14 cellular contexts compared by ENCODE assay signal in the genomic region with DNA sequence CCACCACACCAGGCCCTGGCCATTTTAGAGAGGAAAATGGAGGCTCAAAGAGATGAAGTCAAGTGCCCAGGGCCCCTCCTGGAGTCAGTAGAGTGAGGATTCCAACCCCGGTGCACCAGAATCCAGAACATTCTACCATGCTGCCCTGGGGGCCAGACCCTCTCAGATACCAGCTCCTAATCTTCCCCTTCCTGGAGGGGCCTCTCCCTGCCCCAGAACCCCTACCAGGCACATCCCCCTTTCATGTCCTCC. TPM values are rescaled to one million over a fixed set of nuclear protein-coding genes. Genes with fewer than 3 reads are reported as not detected.
DNase-seq lines count a peak whose midpoint lies in the region; ATAC-seq, FAIRE-seq and TF ChIP-seq lines count a peak whose summit lies in the region.
"Had no signal": no experiment of that assay in that cellular context is flagged by ENCODE, and none has a peak within 500 bp of the region (broad histone marks: within the 10 kb centered on the region; RNA-seq: fewer than 3 reads in every experiment).

No MANE protein-coding gene starts in this region.

- peaks cover 43 to 67% (median 53%) of the 10 kb centered on the region in 3 donors for H3K4me1 Mint-ChIP-seq in naive B cell

- H3K9me3 Mint-ChIP-seq in naive B cell: no peaks in the 10 kb centered on the region

- 91% methylated on average over 1 of the region's 1 CpG for WGBS in right cardiac atrium

- H3K27ac ChIP-seq in cardiac muscle cell (peak overlapping the region; percentile 4), right cardiac atrium (ENCODE audit: low read length) (no peak overlapping the region), breast epithelium (peak overlapping the region; percentile 82 to 84), upper lobe of right lung (peak overlapping the region; percentile 58)

- intact Hi-C loops in right cardiac atrium (cut with DNase I) (no loop called here), breast epithelium (cut with DNase I; ENCODE audit: low total_unique reads) (no loop called here), upper lobe of right lung (cut with DNase I) (no loop called here)

- peak overlapping the region in 4 of 6 donors; percentile 11 to 97 (median 61) for H3K27ac Mint-ChIP-seq in naive B cell

- TF ChIP-seq CTCF in cardiac muscle cell (IDR thresholded peaks at IDR 0.05; ENCODE audit: low read depth, low read length) (no peak), breast epithelium (IDR thresholded peaks at IDR 0.05) (no peak), upper lobe of right lung (IDR thresholded peaks at IDR 0.05) (no peak)

- H3K9me3 ChIP-seq in cardiac muscle cell (ENCODE audit: low read depth): no peaks in the 10 kb centered on the region
- H3K9me3 ChIP-seq in right cardiac atrium (ENCODE audit: control insufficient read depth, low read length): no peaks in the 10 kb centered on the region
- no peaks in the 10 kb centered on the region for H3K9me3 ChIP-seq in breast epithelium
- H3K9me3 ChIP-seq in upper lobe of right lung: no peaks in the 10 kb centered on the region

- H3K36me3 Mint-ChIP-seq in naive B cell: peaks cover 0 to 6% of the 10 kb centered on the region in 2 donors

- TF ChIP-seq POLR2A in breast epithelium (IDR thresholded peaks at IDR 0.05): no peak

- H3K27me3 ChIP-seq in cardiac muscle cell: no peaks in the 10 kb centered on the region
- H3K27me3 ChIP-seq in right cardiac atrium (ENCODE audit: control insufficient read depth, insufficient read depth): no peaks in the 10 kb centered on the region
- no peaks in the 10 kb centered on the region for H3K27me3 ChIP-seq in breast epithelium
- H3K27me3 ChIP-seq in upper lobe of right lung: no peaks in the 10 kb centered on the region

- no peaks in the 10 kb centered on the region for H3K4me1 ChIP-seq in cardiac muscle cell (ENCODE audit: low read depth)
- no peaks in the 10 kb centered on the region for H3K4me1 ChIP-seq in right cardiac atrium (ENCODE audit: control insufficient read depth, insufficient read depth, low read length)
- H3K4me1 ChIP-seq in breast epithelium: peaks cover 0 to 2% of the 10 kb centered on the region in 2 donors
- H3K4me1 ChIP-seq in upper lobe of right lung: peaks cover 33% of the 10 kb centered on the region

- FAIRE-seq in GM19239 (lab: Jason Lieb, UNC): no peak
- FAIRE-seq: bronchial epithelial cell, H54 had no signal

- H3K36me3 ChIP-seq in cardiac muscle cell: peaks cover 7% of the 10 kb centered on the region
- H3K36me3 ChIP-seq in breast epithelium: no peaks in the 10 kb centered on the region
- peaks cover 24% of the 10 kb centered on the region for H3K36me3 ChIP-seq in upper lobe of right lung

- no peak for ATAC-seq in right cardiac atrium
- ATAC-seq in naive B cell (ENCODE audit: low read depth in 2 of 2): no peak
- ATAC-seq in upper lobe of right lung: no peak
- ATAC-seq in HG02938 (IDR thresholded peaks at IDR 0.05; ENCODE audit: unreplicated experiment): no peak
- ATAC-seq: left colon had no signal

- no peaks in the 10 kb centered on the region for H3K27me3 Mint-ChIP-seq in naive B cell

- no peak for DNase-seq in cardiac muscle cell (ENCODE audit: low read depth in 1 of 2, low spot score in 1 of 2)
- DNase-seq in right cardiac atrium: no peak
- DNase-seq in breast epithelium (ENCODE audit: low spot score in 2 of 2): no peak
- DNase-seq in naive B cell: no peak
- no peak for DNase-seq in upper lobe of right lung
- no peak for DNase-seq in GM19239 (ENCODE audit: insufficient read length, low spot score)
- DNase-seq in NCI-H1436 treated with DMSO at 0.1 percent for 48 hours (lab: John Stamatoyannopoulos, UW): no peak
- DNase-seq: NCI-H1092 treated with DMSO at 0.1 percent for 48 hours, T-helper 9 cell had no signal

- H3K4me3 ChIP-seq in cardiac muscle cell (no peak overlapping the region), right cardiac atrium (ENCODE audit: low read length) (no peak overlapping the region), breast epithelium (no peak overlapping the region), upper lobe of right lung (no peak overlapping the region)

- peak overlapping the region in 4 of 8 donors; percentile 53 to 88 (median 71) for H3K4me3 Mint-ChIP-seq in naive B cell

RNA-seq across cellular contexts. Expression of a gene that starts 11.1 kb away (rescaled TPM):
- total RNA-seq in cardiac muscle cell: 1.6 and 10.9 TPM in 2 replicates
- 1.3 and 3.4 TPM in 2 replicates for polyA plus RNA-seq in cardiac muscle cell
- total RNA-seq in right cardiac atrium: under 1 TPM; 0.22 to 0.85 (median 0.54) TPM
- polyA plus RNA-seq in right cardiac atrium: 0.91 TPM
- total RNA-seq in breast epithelium: 1 to 10 TPM in 2 of 3 donors, under 1 TPM in 1; 0.16 to 9.2 (median 4.1) TPM
- 10 to 100 TPM in 4 of 6 donors, 1 to 10 TPM in 2; 3.3 to 25.4 (median 14.0) TPM for polyA plus RNA-seq in naive B cell (ENCODE audit: low read depth in 6 of 6)
- total RNA-seq in upper lobe of right lung: 14.4 TPM

RNA-seq across cellular contexts. Expression of a gene that starts 40.1 kb away (rescaled TPM):
- not detected in 2 replicates for total RNA-seq in cardiac muscle cell
- not detected in 2 replicates for polyA plus RNA-seq in cardiac muscle cell
- total RNA-seq in right cardiac atrium: 1 to 10 TPM in 1 of 4 donors, under 1 TPM in 1, not detected in 2; 0.79 to 1.1 TPM
- polyA plus RNA-seq in right cardiac atrium: not detected
- 1 to 10 TPM in 1 of 3 donors, not detected in 2; 1.5 TPM for total RNA-seq in breast epithelium
- polyA plus RNA-seq in naive B cell (ENCODE audit: low read depth in 6 of 6): not detected
- total RNA-seq in upper lobe of right lung: not detected
- total RNA-seq: left colon, pulmonary artery endothelial cell had no signal

RNA-seq across cellular contexts. Expression of a gene that starts 55.8 kb away (rescaled TPM):
- total RNA-seq in cardiac muscle cell (not detected in 2 replicates), right cardiac atrium (not detected), breast epithelium (10 to 100 TPM in 1 of 3 donors, 1 to 10 TPM in 1, not detected in 1; 5.9 to 23.6 TPM), upper lobe of right lung (3.2 TPM)
- polyA plus RNA-seq in cardiac muscle cell (not detected in 2 replicates), right cardiac atrium (0.70 TPM), naive B cell (ENCODE audit: low read depth in 6 of 6) (1 to 10 TPM in 1 of 6 donors, not detected in 5; 6.0 TPM)
- total RNA-seq: left colon, pulmonary artery endothelial cell had no signal
